Comparison of ENCODE assay signal across 8 cellular contexts in genomic region chr12:98644433-98644711, GRCh38. TPM values are rescaled to one million over a fixed set of nuclear protein-coding genes. Genes with fewer than 3 reads are reported as not detected.
DNase-seq lines count a peak whose midpoint lies in the region; ATAC-seq and TF ChIP-seq lines count a peak whose summit lies in the region.

No MANE protein-coding gene starts in this region.

- H3K9me2 ChIP-seq in GM23338 (ENCODE audit: insufficient read depth), result no peaks in the 10 kb centered on the region

- H3K4me1 ChIP-seq in GM23338 (ENCODE audit: insufficient read depth) (0 out of 2 replicates have a peak, but pooled peaks cover 12% of the 10 kb centered on the region), breast epithelium (no peaks in the 10 kb centered on the region), upper lobe of left lung (peaks cover 7 to 27% (median 16%) of the 10 kb centered on the region in 4 donors)

- WGBS in upper lobe of left lung, 2 donors, result 0% methylated on average over 3 to 20 of the region's 20 CpGs

- H3K4me3 Mint-ChIP-seq in GM23338 (peak overlapping the region; percentile 94), memory B cell (peak overlapping the region; percentile 99)

- TF ChIP-seq EP300 in upper lobe of left lung (IDR thresholded peaks at IDR 0.05), result no peak

- H3K9me3 ChIP-seq in MG63, result no peaks in the 10 kb centered on the region
- H3K9me3 ChIP-seq in breast epithelium, result no peaks in the 10 kb centered on the region
- no peaks in the 10 kb centered on the region for H3K9me3 ChIP-seq in upper lobe of left lung

- intact Hi-C loops in breast epithelium (cut with DNase I; ENCODE audit: low total_unique reads), result no loop called here

- no peaks in the 10 kb centered on the region for H3K27me3 ChIP-seq in GM23338 (ENCODE audit: insufficient read depth)
- H3K27me3 ChIP-seq in MG63, result no peaks in the 10 kb centered on the region
- H3K27me3 ChIP-seq in breast epithelium, result no peaks in the 10 kb centered on the region
- no peaks in the 10 kb centered on the region for H3K27me3 ChIP-seq in upper lobe of left lung

- TF ChIP-seq CTCF in GM23338 (conservative IDR thresholded peaks at IDR 0.05; ENCODE audit: low read depth in 2 of 2), result no peak
- no peak for TF ChIP-seq CTCF in breast epithelium (IDR thresholded peaks at IDR 0.05)
- TF ChIP-seq CTCF in upper lobe of left lung (IDR thresholded peaks at IDR 0.05), result peak in 2 of 6 experiments; percentile 10 to 24

- H3F3A ChIP-seq in GM23338 (replicated peaks; ENCODE audit: low read depth), result 0 out of 2 replicates have a peak, but pooled peaks cover 5% of the 10 kb centered on the region

- peaks cover 11% of the 10 kb centered on the region for H3K27me3 Mint-ChIP-seq in GM23338 (ENCODE audit: insufficient read depth, low read depth, poor library complexity)
- no peaks in the 10 kb centered on the region for H3K27me3 Mint-ChIP-seq in memory B cell

- H3K36me3 Mint-ChIP-seq in GM23338 (ENCODE audit: low read depth), result peaks cover 3% of the 10 kb centered on the region; the same call in 1 of the 3 replicates
- H3K36me3 Mint-ChIP-seq in memory B cell, result peaks cover 1% of the 10 kb centered on the region

- H3K36me3 ChIP-seq in GM23338 (ENCODE audit: insufficient read depth), result no peaks in the 10 kb centered on the region; the same call in 1 of the 2 replicates
- peaks cover 23% of the 10 kb centered on the region for H3K36me3 ChIP-seq in MG63
- no peaks in the 10 kb centered on the region for H3K36me3 ChIP-seq in breast epithelium
- H3K36me3 ChIP-seq in upper lobe of left lung, result peaks cover 2 to 12% (median 2%) of the 10 kb centered on the region in 4 donors

- H3K27ac ChIP-seq in GM23338 (ENCODE audit: low read depth), result peak overlapping the region; percentile 81; the same call in 1 of the 2 replicates
- H3K27ac ChIP-seq in breast epithelium, result peak overlapping the region; percentile 88 to 91
- H3K27ac ChIP-seq in upper lobe of left lung, result peak overlapping the region; percentile 86 to 96 (median 95)

- H3K4me1 Mint-ChIP-seq in GM23338 (peaks cover 11% of the 10 kb centered on the region), memory B cell (peaks cover 12% of the 10 kb centered on the region)

- H3K27ac Mint-ChIP-seq in GM23338 (peak overlapping the region; percentile 88; the same call in 1 of the 2 replicates), memory B cell (peak overlapping the region; percentile 95)

- peak overlapping the region; percentile 97 for H2AFZ ChIP-seq in GM23338

- H4K20me1 ChIP-seq in GM23338 (replicated peaks; ENCODE audit: insufficient read depth), result peaks cover 8% of the 10 kb centered on the region; the same call in 1 of the 2 replicates

- peak overlapping the region; percentile 92 for H3K4me2 ChIP-seq in GM23338

- TF ChIP-seq POLR2A in breast epithelium (IDR thresholded peaks at IDR 0.05) (no peak), upper lobe of left lung (IDR thresholded peaks at IDR 0.05) (no peak)

- peak; percentile 45 for DNase-seq in NCI-H345 treated with DMSO at 0.1 percent for 48 hours (lab: John Stamatoyannopoulos, UW; ENCODE audit: unreplicated experiment)
- DNase-seq in NCI-H345 (lab: John Stamatoyannopoulos, UW), result no peak
- no peak for DNase-seq in GM23338 (ENCODE audit: low spot score)
- peak; percentile 68 for DNase-seq in MG63
- DNase-seq in breast epithelium (ENCODE audit: low spot score in 2 of 2), result peak in 1 of 2 donors; percentile 21
- DNase-seq in memory B cell (ENCODE audit: low spot score in 2 of 2), result no peak
- DNase-seq in upper lobe of left lung, result peak in 1 of 2 donors; percentile 34
- DNase-seq in NCI-H1694 treated with DMSO at 0.1 percent for 48 hours (lab: John Stamatoyannopoulos, UW), result no peak

- H3K9me3 Mint-ChIP-seq in GM23338, result no peaks in the 10 kb centered on the region
- H3K9me3 Mint-ChIP-seq in memory B cell, result no peaks in the 10 kb centered on the region

- ATAC-seq in GM23338 (peak; percentile 35), memory B cell (ENCODE audit: low read depth) (peak; percentile 2), upper lobe of left lung (ENCODE audit: low FRiP score in 2 of 2) (peak; percentile 27 to 46)

- peaks cover 60% of the 10 kb centered on the region for H3K79me2 ChIP-seq in GM23338 (replicated peaks; ENCODE audit: insufficient read depth)

- H3K4me3 ChIP-seq in GM23338, result peak overlapping the region; percentile 86
- H3K4me3 ChIP-seq in MG63, result peak overlapping the region; percentile 76
- peak overlapping the region; percentile 97 to 99 (median 97) for H3K4me3 ChIP-seq in breast epithelium
- peak overlapping the region; percentile 78 to 98 (median 88) for H3K4me3 ChIP-seq in upper lobe of left lung

TF ChIP-seq in GM23338, 12 proteins besides CTCF, POLR2A, EP300 and RAD21 (continues in another document):
- TF ChIP-seq, protein P1, sequence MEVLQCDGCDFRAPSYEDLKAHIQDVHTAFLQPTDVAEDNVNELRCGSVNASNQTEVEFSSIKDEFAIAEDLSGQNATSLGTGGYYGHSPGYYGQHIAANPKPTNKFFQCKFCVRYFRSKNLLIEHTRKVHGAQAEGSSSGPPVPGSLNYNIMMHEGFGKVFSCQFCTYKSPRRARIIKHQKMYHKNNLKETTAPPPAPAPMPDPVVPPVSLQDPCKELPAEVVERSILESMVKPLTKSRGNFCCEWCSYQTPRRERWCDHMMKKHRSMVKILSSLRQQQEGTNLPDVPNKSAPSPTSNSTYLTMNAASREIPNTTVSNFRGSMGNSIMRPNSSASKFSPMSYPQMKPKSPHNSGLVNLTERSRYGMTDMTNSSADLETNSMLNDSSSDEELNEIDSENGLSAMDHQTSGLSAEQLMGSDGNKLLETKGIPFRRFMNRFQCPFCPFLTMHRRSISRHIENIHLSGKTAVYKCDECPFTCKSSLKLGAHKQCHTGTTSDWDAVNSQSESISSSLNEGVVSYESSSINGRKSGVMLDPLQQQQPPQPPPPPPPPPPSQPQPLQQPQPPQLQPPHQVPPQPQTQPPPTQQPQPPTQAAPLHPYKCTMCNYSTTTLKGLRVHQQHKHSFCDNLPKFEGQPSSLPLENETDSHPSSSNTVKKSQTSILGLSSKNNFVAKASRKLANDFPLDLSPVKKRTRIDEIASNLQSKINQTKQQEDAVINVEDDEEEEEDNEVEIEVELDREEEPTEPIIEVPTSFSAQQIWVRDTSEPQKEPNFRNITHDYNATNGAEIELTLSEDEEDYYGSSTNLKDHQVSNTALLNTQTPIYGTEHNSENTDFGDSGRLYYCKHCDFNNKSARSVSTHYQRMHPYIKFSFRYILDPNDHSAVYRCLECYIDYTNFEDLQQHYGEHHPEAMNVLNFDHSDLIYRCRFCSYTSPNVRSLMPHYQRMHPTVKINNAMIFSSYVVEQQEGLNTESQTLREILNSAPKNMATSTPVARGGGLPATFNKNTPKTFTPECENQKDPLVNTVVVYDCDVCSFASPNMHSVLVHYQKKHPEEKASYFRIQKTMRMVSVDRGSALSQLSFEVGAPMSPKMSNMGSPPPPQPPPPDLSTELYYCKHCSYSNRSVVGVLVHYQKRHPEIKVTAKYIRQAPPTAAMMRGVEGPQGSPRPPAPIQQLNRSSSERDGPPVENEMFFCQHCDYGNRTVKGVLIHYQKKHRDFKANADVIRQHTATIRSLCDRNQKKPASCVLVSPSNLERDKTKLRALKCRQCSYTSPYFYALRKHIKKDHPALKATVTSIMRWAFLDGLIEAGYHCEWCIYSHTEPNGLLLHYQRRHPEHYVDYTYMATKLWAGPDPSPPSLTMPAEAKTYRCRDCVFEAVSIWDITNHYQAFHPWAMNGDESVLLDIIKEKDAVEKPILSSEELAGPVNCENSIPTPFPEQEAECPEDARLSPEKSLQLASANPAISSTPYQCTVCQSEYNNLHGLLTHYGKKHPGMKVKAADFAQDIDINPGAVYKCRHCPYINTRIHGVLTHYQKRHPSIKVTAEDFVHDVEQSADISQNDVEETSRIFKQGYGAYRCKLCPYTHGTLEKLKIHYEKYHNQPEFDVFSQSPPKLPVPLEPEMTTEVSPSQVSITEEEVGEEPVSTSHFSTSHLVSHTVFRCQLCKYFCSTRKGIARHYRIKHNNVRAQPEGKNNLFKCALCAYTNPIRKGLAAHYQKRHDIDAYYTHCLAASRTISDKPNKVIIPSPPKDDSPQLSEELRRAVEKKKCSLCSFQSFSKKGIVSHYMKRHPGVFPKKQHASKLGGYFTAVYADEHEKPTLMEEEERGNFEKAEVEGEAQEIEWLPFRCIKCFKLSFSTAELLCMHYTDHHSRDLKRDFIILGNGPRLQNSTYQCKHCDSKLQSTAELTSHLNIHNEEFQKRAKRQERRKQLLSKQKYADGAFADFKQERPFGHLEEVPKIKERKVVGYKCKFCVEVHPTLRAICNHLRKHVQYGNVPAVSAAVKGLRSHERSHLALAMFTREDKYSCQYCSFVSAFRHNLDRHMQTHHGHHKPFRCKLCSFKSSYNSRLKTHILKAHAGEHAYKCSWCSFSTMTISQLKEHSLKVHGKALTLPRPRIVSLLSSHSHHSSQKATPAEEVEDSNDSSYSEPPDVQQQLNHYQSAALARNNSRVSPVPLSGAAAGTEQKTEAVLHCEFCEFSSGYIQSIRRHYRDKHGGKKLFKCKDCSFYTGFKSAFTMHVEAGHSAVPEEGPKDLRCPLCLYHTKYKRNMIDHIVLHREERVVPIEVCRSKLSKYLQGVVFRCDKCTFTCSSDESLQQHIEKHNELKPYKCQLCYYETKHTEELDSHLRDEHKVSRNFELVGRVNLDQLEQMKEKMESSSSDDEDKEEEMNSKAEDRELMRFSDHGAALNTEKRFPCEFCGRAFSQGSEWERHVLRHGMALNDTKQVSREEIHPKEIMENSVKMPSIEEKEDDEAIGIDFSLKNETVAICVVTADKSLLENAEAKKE (CRISPR knock-in tag; IDR thresholded peaks at IDR 0.05), result no peak

RNA-seq across cellular contexts. Expression of gene IKBIP, which starts 0.2 kb away (rescaled TPM):
- total RNA-seq in GM23338 (2014; rRNA removed; shearing (Covaris generic)), result 15.4 and 17.8 TPM in 2 replicates
- 22.5 and 24.1 TPM in 2 replicates for polyA plus RNA-seq in GM23338 (2016; fragmentation: Nextera tagmentation; extraction: Ambion mirVana)
- total RNA-seq in MG63 (2014; rRNA removed; shearing (Covaris generic); ENCODE audit: low replicate concordance), result 48.9 and 79.7 TPM in 2 replicates
- total RNA-seq in breast epithelium, result 10 to 100 TPM; 10.7 to 19.7 (median 12.3) TPM
- total RNA-seq in upper lobe of left lung, result 10 to 100 TPM in 3 of 6 donors, 1 to 10 TPM in 3; 1.0 to 17.8 (median 11.2) TPM

RNA-seq across cellular contexts. Expression of gene APAF1, which starts 0.7 kb away (rescaled TPM):
- total RNA-seq in GM23338 (2014; rRNA removed; shearing (Covaris generic)), result 31.2 and 34.0 TPM in 2 replicates
- polyA plus RNA-seq in GM23338 (2016; fragmentation: Nextera tagmentation; extraction: Ambion mirVana), result 12.0 and 14.9 TPM in 2 replicates
- total RNA-seq in MG63 (2014; rRNA removed; shearing (Covaris generic); ENCODE audit: low replicate concordance), result 19.3 and 24.2 TPM in 2 replicates
- total RNA-seq in breast epithelium (10 to 100 TPM; 10.1 to 18.1 (median 16.4) TPM), upper lobe of left lung (10 to 100 TPM; 11.1 to 25.9 (median 17.7) TPM)

RNA-seq across cellular contexts. Expression of gene SLC25A3, which starts 50.9 kb away (rescaled TPM):
- total RNA-seq in GM23338 (2014; rRNA removed; shearing (Covaris generic)), result 703 and 844 TPM in 2 replicates
- polyA plus RNA-seq in GM23338 (2016; fragmentation: Nextera tagmentation; extraction: Ambion mirVana), result 676 and 732 TPM in 2 replicates
- 998 and 1,016 TPM in 2 replicates for total RNA-seq in MG63 (2014; rRNA removed; shearing (Covaris generic); ENCODE audit: low replicate concordance)
- total RNA-seq in breast epithelium, result 100 to 1,000 TPM; 327 to 469 (median 356) TPM
- 100 to 1,000 TPM; 185 to 483 (median 347) TPM for total RNA-seq in upper lobe of left lung

Comparison
In these comparisons a context has a peak if more than half of its experiments do, and no peak if none do; other contexts are left out.
1. DNase-seq: peak in NCI-H345 treated with DMSO at 0.1 percent for 48 hours (single experiment) and MG63 (single experiment); none in NCI-H345 (single experiment), GM23338 (single experiment), memory B cell (0 of 2) and NCI-H1694 treated with DMSO at 0.1 percent for 48 hours (single experiment).
2. Peak in every context shown above with its lines, with median percentiles within 50 percentile points of each other: ATAC-seq, H3K27ac ChIP-seq and H3K4me3 ChIP-seq.